ENCODE assay signal across 25 cellular contexts in the genomic region with DNA sequence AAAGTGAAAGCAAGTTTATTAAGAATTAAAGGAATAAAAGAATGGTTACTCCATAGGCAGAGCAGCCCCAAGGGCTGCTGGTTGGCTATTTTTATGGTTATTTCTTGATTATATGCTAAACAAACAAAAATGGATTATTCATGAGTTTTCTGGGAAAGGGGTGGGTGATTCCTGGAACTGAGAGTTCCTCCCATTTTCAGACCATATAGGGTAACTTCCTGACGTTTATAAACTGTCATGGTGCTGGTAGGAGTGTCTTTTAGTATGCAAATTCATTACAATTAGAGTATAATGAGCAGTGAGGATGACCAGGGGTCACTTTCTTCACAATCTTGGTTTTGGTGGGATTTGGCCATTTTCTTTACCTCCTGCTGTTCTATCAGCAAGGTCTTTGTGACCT.
"Had no signal": no experiment of that assay in that cellular context is flagged by ENCODE, and none has a peak within 500 bp of the region (broad histone marks: within the 10 kb centered on the region; RNA-seq: fewer than 3 reads in every experiment).

No MANE protein-coding gene starts in this region.

- H3K27me3 ChIP-seq: neutrophil, pancreas, right lobe of liver, sigmoid colon, stomach, thyroid gland, tibial nerve, upper lobe of left lung, vagina had no signal

- H3K9me3 ChIP-seq: neutrophil, pancreas, prostate gland, right lobe of liver, stomach, thoracic aorta, thyroid gland, tibial nerve, upper lobe of left lung, vagina had no signal

- ATAC-seq: natural killer cell treated with Interleukin-12 subunit alpha and Interleukin-12 subunit beta and Interleukin-15 and Interleukin-18, amount 100 ng/mL, for 72 hours; pancreas; right cardiac atrium; right lobe of liver; stimulated activated effector memory CD8-positive, alpha-beta T cell treated with anti-CD3 and anti-CD28 coated beads, Interleukin-12 subunit alpha, Interleukin-12 subunit beta, amount 100 ng/mL, for 72 hours; stimulated activated naive B cell treated with anti-CD40 and anti-IgM and Interleukin-4, amounts not matched to agents 10 μg/mL and 1 μg/mL and 100 μg/mL, for 72 hours had no signal

- H3K27ac ChIP-seq: neutrophil, pancreas, prostate gland, right lobe of liver, sigmoid colon, stomach, thoracic aorta, thyroid gland, tibial nerve, upper lobe of left lung, vagina had no signal

- FAIRE-seq: pancreas, small intestine, urothelium cell line had no signal

- H3K36me3 ChIP-seq: neutrophil, pancreas, prostate gland, right lobe of liver, sigmoid colon, stomach, thoracic aorta, thyroid gland, tibial nerve, upper lobe of left lung, vagina had no signal

- H3K4me1 ChIP-seq: pancreas, prostate gland, right lobe of liver, sigmoid colon, stomach, thyroid gland, tibial nerve, upper lobe of left lung, vagina had no signal

- H3K4me3 ChIP-seq: pancreas, prostate gland, right lobe of liver, sigmoid colon, stomach, thoracic aorta, thyroid gland, tibial nerve, upper lobe of left lung, vagina had no signal

- DNase-seq: nephron progenitor cell; nucleus accumbens; pancreas; right cardiac atrium; right lobe of liver; sigmoid colon; small intestine; stimulated activated CD4-positive, alpha-beta T cell treated with anti-CD3 and anti-CD28 coated beads, Interleukin-15, amount 100 ng/mL, for 24 hours; stimulated activated CD4-positive, alpha-beta T cell treated with anti-CD3 and anti-CD28 coated beads, Interleukin-2, amount 100 ng/mL, for 24 hours; stimulated activated CD4-positive, alpha-beta T cell treated with anti-CD3 and anti-CD28 coated beads, Interleukin-2, amount 100 ng/mL, for 48 hours; stimulated activated CD4-positive, alpha-beta T cell treated with anti-CD3 and anti-CD28 coated beads, Interleukin-4, amount 100 ng/mL, for 24 hours; stimulated activated naive B cell treated with anti-CD40 and anti-IgM and Interleukin-4, amounts not matched to agents 10 μg/mL and 1 μg/mL and 100 μg/mL, for 72 hours; stimulated activated naive CD4-positive, alpha-beta T cell treated with Interleukin-2 at 50 U/mL for 16 hours; stomach; thyroid gland; trophoblast cell; upper lobe of left lung had no signal
